Comparison of ENCODE assay signal across 27 cellular contexts in the genomic region with DNA sequence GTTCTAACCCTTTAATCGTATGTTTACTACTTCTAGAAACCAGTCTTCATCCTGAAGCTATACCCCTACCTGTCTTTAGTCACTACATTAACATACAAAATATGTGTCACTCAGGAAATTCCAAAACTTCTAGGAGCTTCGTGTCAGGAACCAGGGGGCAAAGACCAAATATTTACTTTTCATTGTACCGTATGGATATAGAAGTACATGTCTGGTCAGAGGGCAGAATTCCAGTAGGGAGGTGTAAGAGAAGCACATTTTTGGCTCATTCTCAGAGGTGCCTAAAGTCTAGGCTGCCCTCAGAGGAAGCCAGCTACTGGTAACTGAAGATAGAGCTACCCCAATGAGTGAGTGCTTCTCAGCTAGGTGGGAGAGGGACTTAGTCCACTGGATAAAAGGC.
DNase-seq lines count a peak whose midpoint lies in the region; ATAC-seq and TF ChIP-seq lines count a peak whose summit lies in the region.
"Had no signal": no experiment of that assay in that cellular context is flagged by ENCODE, and none has a peak within 500 bp of the region (broad histone marks: within the 10 kb centered on the region; RNA-seq: fewer than 3 reads in every experiment).

No MANE protein-coding gene starts in this region.

- CTCF ChIA-PET in activated CD4-positive, alpha-beta T cell treated with anti-CD3 and anti-CD28 coated beads for 36 hours (lab: Charles Lee) = interaction anchor here (0.9 to 1.0 kb wide), 2 partner anchors 15 to 52 kb away, joined by 3 to 4 read pairs; no protein-coding TSS in a partner anchor

- ATAC-seq in activated T-cell treated with anti-CD3 and anti-CD28 coated beads, Interleukin-2, amount 50 U/mL, for 72 hours (replicated peaks in 1 of 2) = no peak
- ATAC-seq in activated CD4-positive, alpha-beta T cell treated with anti-CD3 and anti-CD28 coated beads for 36 hours = no peak
- ATAC-seq: GM12878 had no signal

- H3K27me3 ChIP-seq in endodermal cell (ENCODE audit: control insufficient read depth, insufficient read depth, low read length, poor library complexity, severe bottlenecking) = no peaks in the 10 kb centered on the region
- H3K27me3 ChIP-seq in mesendoderm (ENCODE audit: insufficient read depth, low read length, poor library complexity) = no peaks in the 10 kb centered on the region
- H3K27me3 ChIP-seq in breast epithelium = no peaks in the 10 kb centered on the region
- H3K27me3 ChIP-seq: BE2C, SJSA1 had no signal

- H2BK5ac ChIP-seq in mesendoderm (ENCODE audit: low read length) = no peak overlapping the region

- intact Hi-C loops in breast epithelium (cut with DNase I; ENCODE audit: low total_unique reads) = no loop called here
- intact Hi-C loops in activated CD4-positive, alpha-beta T cell treated with anti-CD3 and anti-CD28 coated beads for 36 hours (cut with DNase I, micrococcal nuclease) = no loop called here

- H3K79me2 ChIP-seq in mesendoderm (ENCODE audit: control insufficient read depth, insufficient read depth, low read length) = no peaks in the 10 kb centered on the region

- no peaks in the 10 kb centered on the region for H3K4me1 Mint-ChIP-seq in activated T-cell treated with anti-CD3 and anti-CD28 coated beads, Interleukin-2, amount 50 U/mL, for 72 hours (ENCODE audit: low read depth)
- H3K4me1 Mint-ChIP-seq in endodermal cell = peaks cover 30% of the 10 kb centered on the region
- H3K4me1 Mint-ChIP-seq in activated CD4-positive, alpha-beta T cell treated with anti-CD3 and anti-CD28 coated beads for 36 hours = no peaks in the 10 kb centered on the region
- H3K4me1 Mint-ChIP-seq: CD14-positive monocyte had no signal

- H2BK120ac ChIP-seq in mesendoderm (ENCODE audit: low read depth, low read length) = no peak overlapping the region

- H3K4me1 ChIP-seq in endodermal cell (ENCODE audit: control insufficient read depth, insufficient read depth, low read length) = no peaks in the 10 kb centered on the region
- H3K4me1 ChIP-seq in mesendoderm (ENCODE audit: control insufficient read depth, low read depth, low read length) = peaks cover 11% of the 10 kb centered on the region
- H3K4me1 ChIP-seq in breast epithelium = no peaks in the 10 kb centered on the region
- H3K4me1 ChIP-seq: BE2C had no signal

- H3K27me3 Mint-ChIP-seq in activated T-cell treated with anti-CD3 and anti-CD28 coated beads, Interleukin-2, amount 50 U/mL, for 72 hours (ENCODE audit: low read depth) = no peaks in the 10 kb centered on the region
- H3K27me3 Mint-ChIP-seq in endodermal cell (ENCODE audit: insufficient read depth) = no peaks in the 10 kb centered on the region
- H3K27me3 Mint-ChIP-seq in activated CD4-positive, alpha-beta T cell treated with anti-CD3 and anti-CD28 coated beads for 36 hours = no peaks in the 10 kb centered on the region

- no peak overlapping the region for H2BK15ac ChIP-seq in mesendoderm (replicated peaks; ENCODE audit: low read depth)

- no peak overlapping the region for H3K23ac ChIP-seq in mesendoderm (ENCODE audit: low read length)

- H4K8ac ChIP-seq in mesendoderm (ENCODE audit: low read depth, low read length) = no peak overlapping the region

- TF ChIP-seq CTCF in endodermal cell (conservative IDR thresholded peaks at IDR 0.05) (no peak), breast epithelium (IDR thresholded peaks at IDR 0.05) (no peak)

- H3K9me3 Mint-ChIP-seq in activated T-cell treated with anti-CD3 and anti-CD28 coated beads, Interleukin-2, amount 50 U/mL, for 72 hours = no peaks in the 10 kb centered on the region
- peaks cover 3% of the 10 kb centered on the region for H3K9me3 Mint-ChIP-seq in endodermal cell
- no peaks in the 10 kb centered on the region for H3K9me3 Mint-ChIP-seq in activated CD4-positive, alpha-beta T cell treated with anti-CD3 and anti-CD28 coated beads for 36 hours (ENCODE audit: low read depth)
- H3K9me3 Mint-ChIP-seq: CD14-positive monocyte had no signal

- H2AK5ac ChIP-seq in mesendoderm (ENCODE audit: low read length) = no peak overlapping the region

- H3K9me3 ChIP-seq in endodermal cell (ENCODE audit: control insufficient read depth, low read length) = no peaks in the 10 kb centered on the region
- H3K9me3 ChIP-seq in breast epithelium = no peaks in the 10 kb centered on the region
- H3K9me3 ChIP-seq: BE2C, SJSA1 had no signal

- no peak for DNase-seq in activated T-cell treated with anti-CD3 and anti-CD28 coated beads, Interleukin-2, amount 50 U/mL, for 72 hours
- no peak for DNase-seq in activated T-cell treated with anti-CD3 and anti-CD28 coated beads, Interleukin-2, amount 50 U/mL, for 48 hours
- DNase-seq in NCI-H226 = peak; percentile 61
- DNase-seq in endodermal cell = peak; percentile 43
- DNase-seq in mesendoderm = peak; percentile 51
- no peak for DNase-seq in activated CD4-positive, CD25-positive, alpha-beta regulatory T cell treated with anti-CD3 and anti-CD28 coated beads, Interleukin-2, amount 50 U/mL, for 72 hours
- DNase-seq in breast epithelium (ENCODE audit: low spot score in 2 of 2) = no peak
- no peak for DNase-seq in activated CD4-positive, alpha-beta T cell treated with anti-CD3 and anti-CD28 coated beads for 36 hours
- DNase-seq: ACHN; BE2C; GDM1; Kasumi-1; MV-4-11; NCI-H1105; NCI-H146; NCI-H1930; NCI-H2107; NCI-H446; NCI-H524 treated with DMSO at 0.1 percent for 48 hours; NK-92 treated with Interleukin-12 subunit alpha and Interleukin-12 subunit beta, amount 100 ng/mL, for 24 hours; PC-9; Right ventricle myocardium superior had no signal

- H3K27ac ChIP-seq in endodermal cell (ENCODE audit: low read depth, low read length) (no peak overlapping the region), mesendoderm (ENCODE audit: low read depth, low read length) (no peak overlapping the region), breast epithelium (no peak overlapping the region)
- H3K27ac ChIP-seq: 22Rv1, HL-60, PC-9, SJSA1 had no signal

- POLR2A ChIA-PET in activated CD4-positive, alpha-beta T cell treated with anti-CD3 and anti-CD28 coated beads for 36 hours (lab: Charles Lee) = no interaction called here

- H3K36me3 ChIP-seq in endodermal cell (ENCODE audit: control insufficient read depth, insufficient read depth, low read length) = peaks cover 17% of the 10 kb centered on the region
- no peaks in the 10 kb centered on the region for H3K36me3 ChIP-seq in mesendoderm (ENCODE audit: control insufficient read depth, insufficient read depth, low read length)
- H3K36me3 ChIP-seq in breast epithelium = no peaks in the 10 kb centered on the region
- H3K36me3 ChIP-seq: BE2C had no signal

- H3K79me1 ChIP-seq in mesendoderm (ENCODE audit: low read length) = no peaks in the 10 kb centered on the region

- H3K56ac ChIP-seq in mesendoderm (ENCODE audit: low read length) = no peak overlapping the region

- no peak overlapping the region for H3K4me3 Mint-ChIP-seq in activated T-cell treated with anti-CD3 and anti-CD28 coated beads, Interleukin-2, amount 50 U/mL, for 72 hours
- no peak overlapping the region for H3K4me3 Mint-ChIP-seq in endodermal cell
- H3K4me3 Mint-ChIP-seq in activated CD4-positive, alpha-beta T cell treated with anti-CD3 and anti-CD28 coated beads for 36 hours = no peak overlapping the region
- H3K4me3 Mint-ChIP-seq: CD14-positive monocyte had no signal

- H3K4me3 ChIP-seq in endodermal cell (ENCODE audit: low read length) (no peak overlapping the region), mesendoderm (ENCODE audit: low read length) (no peak overlapping the region), breast epithelium (no peak overlapping the region)
- H3K4me3 ChIP-seq: GM12878, PC-9, SJSA1 had no signal

- 82 to 90% methylated on average over 3 of the region's 3 CpGs for WGBS in endodermal cell (ENCODE audit: insufficient coverage in 1 of 2, insufficient read length in 1 of 2), 2 experiments
- WGBS in mesendoderm (ENCODE audit: extremely low coverage, insufficient coverage, low lambda C conversion rate) = no CpG with 5 or more reads among the region's 3 CpGs

- H3K9ac ChIP-seq in endodermal cell (ENCODE audit: extremely low read depth, low read length, poor library complexity, severe bottlenecking) (no peak overlapping the region), mesendoderm (ENCODE audit: low read length) (no peak overlapping the region)

- TF ChIP-seq POLR2A in breast epithelium (IDR thresholded peaks at IDR 0.05) = no peak

- H3K36me3 Mint-ChIP-seq in activated T-cell treated with anti-CD3 and anti-CD28 coated beads, Interleukin-2, amount 50 U/mL, for 72 hours (ENCODE audit: insufficient read depth in 2 of 2) = no peaks in the 10 kb centered on the region
- no peaks in the 10 kb centered on the region for H3K36me3 Mint-ChIP-seq in endodermal cell (ENCODE audit: low read depth)
- no peaks in the 10 kb centered on the region for H3K36me3 Mint-ChIP-seq in activated CD4-positive, alpha-beta T cell treated with anti-CD3 and anti-CD28 coated beads for 36 hours (ENCODE audit: low read depth)
- H3K36me3 Mint-ChIP-seq: CD14-positive monocyte had no signal

- no peak overlapping the region for H3K4me2 ChIP-seq in mesendoderm (ENCODE audit: low read length)
- H3K4me2 ChIP-seq: PC-9 had no signal

- H3K27ac Mint-ChIP-seq in activated T-cell treated with anti-CD3 and anti-CD28 coated beads, Interleukin-2, amount 50 U/mL, for 72 hours = peak overlapping the region; percentile 52
- H3K27ac Mint-ChIP-seq in endodermal cell = peak overlapping the region; percentile 17
- no peak overlapping the region for H3K27ac Mint-ChIP-seq in activated CD4-positive, alpha-beta T cell treated with anti-CD3 and anti-CD28 coated beads for 36 hours
- H3K27ac Mint-ChIP-seq: CD14-positive monocyte had no signal

- H3K4ac ChIP-seq in mesendoderm (ENCODE audit: low read depth, low read length) = no peak overlapping the region

- no peak overlapping the region for H4K5ac ChIP-seq in mesendoderm (ENCODE audit: low read length)

- H3K18ac ChIP-seq in mesendoderm (ENCODE audit: low read length) = peak overlapping the region; percentile 11

Comparison
In these comparisons a context has a peak if more than half of its experiments do, and no peak if none do; other contexts are left out.
1. DNase-seq: peak in NCI-H226 (single experiment), endodermal cell (single experiment) and mesendoderm (single experiment); none in activated T-cell treated with anti-CD3 and anti-CD28 coated beads, Interleukin-2, amount 50 U/mL, for 72 hours (0 of 2), activated T-cell treated with anti-CD3 and anti-CD28 coated beads, Interleukin-2, amount 50 U/mL, for 48 hours (0 of 2), activated CD4-positive, CD25-positive, alpha-beta regulatory T cell treated with anti-CD3 and anti-CD28 coated beads, Interleukin-2, amount 50 U/mL, for 72 hours (single experiment), breast epithelium (0 of 2) and activated CD4-positive, alpha-beta T cell treated with anti-CD3 and anti-CD28 coated beads for 36 hours (single experiment).